18 cellular contexts compared by ENCODE assay signal in the genomic region with DNA sequence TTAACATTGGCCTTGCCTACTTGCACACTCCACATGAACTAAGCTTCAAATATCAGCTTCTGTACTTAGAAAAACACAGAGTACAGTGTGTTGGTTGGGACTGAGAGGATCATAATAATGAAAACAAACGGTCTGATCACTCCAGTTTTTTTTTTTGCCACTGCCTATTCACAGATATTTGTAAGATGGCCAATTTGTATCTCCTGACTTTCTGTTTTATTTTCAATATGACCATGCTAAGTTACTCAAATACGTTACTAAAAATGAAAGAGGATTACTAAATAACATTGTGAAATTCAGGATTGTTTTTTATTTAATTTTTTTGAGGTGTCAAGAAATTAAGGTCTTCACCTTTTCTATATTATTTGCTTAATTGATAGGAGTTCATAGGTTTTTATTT.
DNase-seq lines count a peak whose midpoint lies in the region; ATAC-seq, FAIRE-seq and TF ChIP-seq lines count a peak whose summit lies in the region.
"Had no signal": no experiment of that assay in that cellular context is flagged by ENCODE, and none has a peak within 500 bp of the region (broad histone marks: within the 10 kb centered on the region; RNA-seq: fewer than 3 reads in every experiment).

No MANE protein-coding gene starts in this region.

- no peak for TF ChIP-seq CTCF in GM12865 (IDR thresholded peaks at IDR 0.05; ENCODE audit: insufficient read depth, low read depth, low read length, missing control alignments)

- H3K9me3 ChIP-seq in adipocyte (ENCODE audit: control insufficient read depth, low read length), result no peaks in the 10 kb centered on the region
- H3K9me3 ChIP-seq: A549 had no signal

- H3K9ac ChIP-seq in adipocyte (ENCODE audit: low read length), result peak overlapping the region; percentile 37

- H3K4me3 ChIP-seq in GM12865 (ENCODE audit: low read depth, low read length), result no peak overlapping the region
- no peak overlapping the region for H3K4me3 ChIP-seq in adipocyte (ENCODE audit: low read length)
- H3K4me3 ChIP-seq: A549, PC-9 had no signal

- DNase-seq in GM12865 (ENCODE audit: low read depth) (peak; percentile 1), adipocyte (ENCODE audit: low read depth) (no peak), urothelium cell line (ENCODE audit: low spot score) (no peak), DMS114 treated with DMSO at 0.1 percent for 48 hours (lab: John Stamatoyannopoulos, UW; ENCODE audit: unreplicated experiment) (no peak)
- DNase-seq: DMS53, GDM1, GOT3, HCEC 1CT, KBM-7, NCI-H1105, NCI-H2081 treated with DMSO at 0.1 percent for 48 hours, NCI-H510A, PC-9, RPMI8226 had no signal

- no peak for FAIRE-seq in urothelium cell line (lab: Jason Lieb, UNC)
- FAIRE-seq: A549 had no signal

- no peaks in the 10 kb centered on the region for H3K36me3 ChIP-seq in adipocyte (ENCODE audit: control insufficient read depth, insufficient read depth, low read length, severe bottlenecking)

- H3K4me1 ChIP-seq in adipocyte (ENCODE audit: control insufficient read depth, insufficient read depth, low read length), result peaks cover 24% of the 10 kb centered on the region
- H3K4me1 ChIP-seq: A549 had no signal

- no peaks in the 10 kb centered on the region for H3K27me3 ChIP-seq in adipocyte (replicated peaks; ENCODE audit: control insufficient read depth, insufficient read depth, low read length)

- ATAC-seq in GM18858 (IDR thresholded peaks at IDR 0.05; ENCODE audit: unreplicated experiment), result peak; percentile 40
- ATAC-seq in HG02798 (IDR thresholded peaks at IDR 0.05; ENCODE audit: poor library complexity, unreplicated experiment), result peak; percentile 31
- ATAC-seq in GM21825 (IDR thresholded peaks at IDR 0.05; ENCODE audit: unreplicated experiment), result no peak
- ATAC-seq: A549 had no signal
